8 cellular contexts compared by ENCODE assay signal in genomic region chr19:40609561-40610395, GRCh38. TPM values are rescaled to one million over a fixed set of nuclear protein-coding genes. Genes with fewer than 3 reads are reported as not detected.
DNase-seq lines count a peak whose midpoint lies in the region; ATAC-seq and TF ChIP-seq lines count a peak whose summit lies in the region.

No MANE protein-coding gene starts in this region.

- H3K27me3 ChIP-seq in HCT116 (ENCODE audit: insufficient read depth, low read length) (no peaks in the 10 kb centered on the region), mesenchymal stem cell (ENCODE audit: control insufficient read depth in 1 of 2, insufficient read depth in 1 of 2, low read length in 2 of 2) (peaks cover 10 to 15% of the 10 kb centered on the region in 2 experiments)

- no peaks in the 10 kb centered on the region for H3K9me2 ChIP-seq in HCT116 (ENCODE audit: insufficient read depth)

- peak overlapping the region; percentile 91 for H2BK15ac ChIP-seq in mesenchymal stem cell (ENCODE audit: low read depth, poor library complexity, severe bottlenecking)

- H3K9me3 ChIP-seq in HCT116 (ENCODE audit: control insufficient read depth in 1 of 2, insufficient read depth in 1 of 2, low read depth in 1 of 2, low read length in 2 of 2) (no peaks in the 10 kb centered on the region), mesenchymal stem cell (ENCODE audit: control insufficient read depth, low read length) (no peaks in the 10 kb centered on the region)

- H3K27ac ChIP-seq in HCT116 (ENCODE audit: low read depth, low read length) (peak overlapping the region; percentile 85), mesenchymal stem cell (ENCODE audit: low read length, poor library complexity, severe bottlenecking) (no peak overlapping the region)

- no peaks in the 10 kb centered on the region for H3K9me3 Mint-ChIP-seq in activated CD4-positive, alpha-beta memory T cell treated with anti-CD3 and anti-CD28 coated beads, Interleukin-2, amount 10 ng/mL, durations not matched to agents 7 days and 5 days

- H3K4ac ChIP-seq in mesenchymal stem cell (ENCODE audit: low read depth in 1 of 2, low read length in 2 of 2), result peak overlapping the region; percentile 54 to 65

- no peak overlapping the region for H2AK5ac ChIP-seq in mesenchymal stem cell (ENCODE audit: low read length, severe bottlenecking)

- peak overlapping the region in 1 of 2 experiments; percentile 37 for H3K23ac ChIP-seq in mesenchymal stem cell (ENCODE audit: low read length in 2 of 2)

- 0 out of 4 replicates have a peak, but pooled peaks cover 3 to 9% of the 10 kb centered on the region in 2 experiments for H3K36me3 ChIP-seq in HCT116 (ENCODE audit: control insufficient read depth in 1 of 2, insufficient read depth in 2 of 2, low read length in 2 of 2)
- peaks cover 0 to 2% of the 10 kb centered on the region in 2 experiments for H3K36me3 ChIP-seq in mesenchymal stem cell (ENCODE audit: control insufficient read depth in 1 of 2, insufficient read depth in 2 of 2, low read depth in 1 of 2, low read length in 2 of 2)

- WGBS in mesenchymal stem cell, result 11% methylated on average over 37 of the region's 50 CpGs

- H4K20me1 ChIP-seq in HCT116 (ENCODE audit: insufficient read depth), result no peaks in the 10 kb centered on the region

- peak overlapping the region; percentile 96 for H3K27ac Mint-ChIP-seq in activated CD4-positive, alpha-beta memory T cell treated with anti-CD3 and anti-CD28 coated beads, Interleukin-2, amount 10 ng/mL, durations not matched to agents 7 days and 5 days

- H3K18ac ChIP-seq in mesenchymal stem cell (ENCODE audit: low read depth in 1 of 2, low read length in 2 of 2), result peak overlapping the region; percentile 85 to 92

- H3K4me2 ChIP-seq in HCT116 (ENCODE audit: low read length) (peak overlapping the region; percentile 95), mesenchymal stem cell (ENCODE audit: low read length, poor library complexity, severe bottlenecking) (peak overlapping the region; percentile 46)

- peak overlapping the region in 1 of 2 experiments; percentile 89 for H3K14ac ChIP-seq in mesenchymal stem cell (ENCODE audit: low read length in 2 of 2)

- CTCF ChIA-PET in HCT116 (lab: Charles Lee), result interaction anchor here (0.8 to 1.5 kb wide), 4 partner anchors 15 to 304 kb away, joined by 3 to 8 read pairs (median 4); no protein-coding TSS in a partner anchor
- CTCF ChIA-PET in activated CD4-positive, alpha-beta memory T cell treated with anti-CD3 and anti-CD28 coated beads, Interleukin-2, amount 10 ng/mL, durations not matched to agents 7 days and 5 days (lab: Charles Lee), result interaction anchor here (0.8 to 1.9 kb wide), 6 partner anchors 11 to 189 kb away, joined by 3 to 11 read pairs (median 6); partner anchors contain the start of gene EGLN2

- H3K79me1 ChIP-seq in mesenchymal stem cell (replicated peaks; ENCODE audit: low read length, poor library complexity, severe bottlenecking), result no peaks in the 10 kb centered on the region

- H2BK12ac ChIP-seq in mesenchymal stem cell (ENCODE audit: low read length in 2 of 2), result peak overlapping the region; percentile 69 to 93

- intact Hi-C loops in HCT116 (cut with micrococcal nuclease), result loop anchor here (5.0 to 10.0 kb wide), 2 partner anchors 387 to 465 kb away; no protein-coding TSS in a partner anchor

- H2BK5ac ChIP-seq in mesenchymal stem cell (ENCODE audit: low read depth, low read length, poor library complexity, severe bottlenecking), result no peak overlapping the region

- peak; percentile 57 for ATAC-seq in HCT116

- H3K79me2 ChIP-seq in HCT116 (ENCODE audit: insufficient read depth, low read length), result peaks cover 5% of the 10 kb centered on the region; the same call in 1 of the 2 replicates

- TF ChIP-seq POLR2A in HCT116 (IDR thresholded peaks at IDR 0.05; ENCODE audit: borderline replicate concordance, extremely low read depth, insufficient read depth, insufficient read length), result no peak

- H2BK120ac ChIP-seq in mesenchymal stem cell (ENCODE audit: low read depth, low read length), result peak overlapping the region; percentile 94

- no peak for TF ChIP-seq RAD21 in HCT116 (IDR thresholded peaks at IDR 0.05; ENCODE audit: low read depth)

- peaks cover 77% of the 10 kb centered on the region for H3K4me1 Mint-ChIP-seq in activated CD4-positive, alpha-beta memory T cell treated with anti-CD3 and anti-CD28 coated beads, Interleukin-2, amount 10 ng/mL, durations not matched to agents 7 days and 5 days

- POLR2A ChIA-PET in HCT116 (lab: Charles Lee), result interaction anchor here (0.6 to 0.8 kb wide), 5 partner anchors 36 to 1242 kb away, joined by 3 to 6 read pairs (median 3); partner anchors contain the start of gene ZFP36
- POLR2A ChIA-PET in activated CD4-positive, alpha-beta memory T cell treated with anti-CD3 and anti-CD28 coated beads, Interleukin-2, amount 10 ng/mL, durations not matched to agents 7 days and 5 days (lab: Charles Lee), result interaction anchor here (0.6 to 2.2 kb wide), 14 partner anchors 9 to 654 kb away, joined by 3 to 10 read pairs (median 5); partner anchors contain the start of genes ACTMAP, BLVRB, HNRNPUL1 and LTBP4

- peaks cover 13% of the 10 kb centered on the region for H3K36me3 Mint-ChIP-seq in activated CD4-positive, alpha-beta memory T cell treated with anti-CD3 and anti-CD28 coated beads, Interleukin-2, amount 10 ng/mL, durations not matched to agents 7 days and 5 days (ENCODE audit: low read depth)

- H3K9ac ChIP-seq in HCT116 (ENCODE audit: low read length), result peak overlapping the region; percentile 74
- no peak overlapping the region for H3K9ac ChIP-seq in mesenchymal stem cell (ENCODE audit: low read length)

- H3K4me3 Mint-ChIP-seq in activated CD4-positive, alpha-beta memory T cell treated with anti-CD3 and anti-CD28 coated beads, Interleukin-2, amount 10 ng/mL, durations not matched to agents 7 days and 5 days, result peak overlapping the region; percentile 77

- H4K8ac ChIP-seq in mesenchymal stem cell (ENCODE audit: low read length), result peak overlapping the region; percentile 88

- H2AFZ ChIP-seq in HCT116 (ENCODE audit: low read depth, low read length, poor library complexity, severe bottlenecking) (no peak overlapping the region), mesenchymal stem cell (ENCODE audit: low read depth, low read length) (peak overlapping the region; percentile 36)

- H3K27me3 Mint-ChIP-seq in activated CD4-positive, alpha-beta memory T cell treated with anti-CD3 and anti-CD28 coated beads, Interleukin-2, amount 10 ng/mL, durations not matched to agents 7 days and 5 days, result no peaks in the 10 kb centered on the region

- TF ChIP-seq CTCF in HCT116 (IDR thresholded peaks at IDR 0.05 in 2 of 3, conservative IDR thresholded peaks at IDR 0.05 in 1 of 3; ENCODE audit: borderline replicate concordance in 1 of 3, insufficient read depth in 1 of 3, low read depth in 2 of 3, low read length in 2 of 3), result no peak

- RAD21 ChIA-PET in HCT116 (lab: Charles Lee; ENCODE audit: low non-redundant PET in 1 of 2, low total read pairs in 2 of 2, uncharacterized antibody in 2 of 2, unreplicated experiment in 2 of 2), result no interaction called here

- BruUV-seq in HCT116 (replicated peaks; lab: Mats Ljungman, UMichigan), result TSS peak; percentile 77

- DNase-seq in GDM1 (lab: John Stamatoyannopoulos, UW) (peak; percentile 92), HCT116 (ENCODE audit: low read depth, low spot score) (peak; percentile 88), NCI-H226 (peak; percentile 88), mesenchymal stem cell (peak; percentile 76), putamen (ENCODE audit: low spot score) (no peak)
- peak; percentile 93 for DNase-seq in activated CD4-positive, alpha-beta memory T cell treated with anti-CD3 and anti-CD28 coated beads, Interleukin-2, amount 10 ng/mL, durations not matched to agents 7 days and 5 days
- DNase-seq in effector CD4-positive, alpha-beta T cell, result peak; percentile 74
- DNase-seq in stimulated activated CD8-positive, alpha-beta memory T cell treated with anti-CD3 and anti-CD28 coated beads, Interleukin-15, amount 100 ng/mL, for 48 hours (ENCODE audit: low read depth in 2 of 2), result peak; percentile 91 to 93

- H3K4me1 ChIP-seq in HCT116 (ENCODE audit: control insufficient read depth in 1 of 2, insufficient read depth in 2 of 2, low read length in 2 of 2) (peaks cover 41 to 97% of the 10 kb centered on the region in 2 experiments), mesenchymal stem cell (ENCODE audit: control insufficient read depth, insufficient read depth, low read depth, low read length) (peaks cover 33% of the 10 kb centered on the region)

- H4K91ac ChIP-seq in mesenchymal stem cell (ENCODE audit: low read length), result peak overlapping the region; percentile 88

- H3K4me3 ChIP-seq in HCT116 (replicated peaks in 1 of 2; ENCODE audit: low read depth in 1 of 2, low read length in 2 of 2) (peak overlapping the region; percentile 61 to 67), mesenchymal stem cell (ENCODE audit: insufficient read depth in 1 of 2, low read depth in 1 of 2, low read length in 2 of 2) (peak overlapping the region; percentile 53 to 58)

TF ChIP-seq in HCT116, 20 proteins besides CTCF, POLR2A, EP300 and RAD21 (continues in another document):
- TF ChIP-seq POLR2AphosphoS5 (IDR thresholded peaks at IDR 0.05; ENCODE audit: low read depth, low read length) (peak; percentile 83), ZBTB33 (IDR thresholded peaks at IDR 0.05; ENCODE audit: extremely low read depth, insufficient replicate concordance, low read length) (no peak)

RNA-seq across cellular contexts. Expression of gene LTBP4, which starts 8.6 kb away (rescaled TPM):
- total RNA-seq in HCT116 (2021; ENCODE audit: unreplicated experiment), result 310 TPM
- polyA plus RNA-seq in HCT116 (2012), result 248 and 382 TPM in 2 replicates
- total RNA-seq in activated CD4-positive, alpha-beta memory T cell treated with anti-CD3 and anti-CD28 coated beads, Interleukin-2, amount 10 ng/mL, durations not matched to agents 7 days and 5 days, result 100 to 1,000 TPM; 121 to 122 TPM
- 122 TPM for polyA plus RNA-seq in mesenchymal stem cell (2013, experiment 1 of 2)
- 113 TPM for polyA plus RNA-seq in mesenchymal stem cell (2013, experiment 2 of 2)

RNA-seq across cellular contexts. Expression of gene SHKBP1, which starts 33.1 kb away (rescaled TPM):
- 97.4 TPM for total RNA-seq in HCT116 (2021; ENCODE audit: unreplicated experiment)
- 95.7 and 104 TPM in 2 replicates for polyA plus RNA-seq in HCT116 (2012)
- total RNA-seq in activated CD4-positive, alpha-beta memory T cell treated with anti-CD3 and anti-CD28 coated beads, Interleukin-2, amount 10 ng/mL, durations not matched to agents 7 days and 5 days, result 100 to 1,000 TPM; 139 to 150 TPM
- polyA plus RNA-seq in mesenchymal stem cell (2013, experiment 1 of 2), result 112 TPM
- 108 TPM for polyA plus RNA-seq in mesenchymal stem cell (2013, experiment 2 of 2)
